In the genomic region with DNA sequence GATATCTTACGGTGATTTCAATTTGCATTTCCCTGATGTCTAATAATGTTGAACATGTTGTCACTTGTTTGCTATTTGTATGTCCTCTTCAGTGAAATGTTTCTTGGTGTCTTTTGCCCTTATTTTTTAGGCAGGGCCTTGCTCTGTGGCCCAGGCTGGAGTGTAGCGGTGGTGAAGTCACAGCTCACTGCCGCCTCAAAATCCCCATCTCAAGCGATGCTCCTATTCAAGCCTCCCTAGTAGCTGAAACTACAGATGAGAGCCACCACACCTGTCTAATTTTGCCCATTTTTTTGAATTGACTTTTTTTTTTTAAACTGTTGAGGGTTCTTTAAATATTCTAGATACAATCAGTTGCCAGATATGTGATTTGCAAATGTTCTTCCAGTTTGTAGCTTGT, we compare ENCODE assay signal across 18 cellular contexts. TPM values are rescaled to one million over a fixed set of nuclear protein-coding genes. Genes with fewer than 3 reads are reported as not detected.
DNase-seq lines count a peak whose midpoint lies in the region; ATAC-seq and TF ChIP-seq lines count a peak whose summit lies in the region.
"Had no signal": no experiment of that assay in that cellular context is flagged by ENCODE, and none has a peak within 500 bp of the region (broad histone marks: within the 10 kb centered on the region; RNA-seq: fewer than 3 reads in every experiment).

No MANE protein-coding gene starts in this region.

- peaks cover 0 to 35% of the 10 kb centered on the region in 2 donors for H3K4me1 ChIP-seq in right atrium auricular region
- H3K4me1 ChIP-seq in foreskin keratinocyte, result peaks cover 34% of the 10 kb centered on the region

- H3K27me3 ChIP-seq in right atrium auricular region (no peaks in the 10 kb centered on the region), foreskin keratinocyte (no peaks in the 10 kb centered on the region)
- H3K27me3 ChIP-seq: dorsolateral prefrontal cortex, upper lobe of left lung had no signal

- intact Hi-C loops in left ventricle myocardium superior (cut with micrococcal nuclease), result no loop called here

- no peak overlapping the region for H3K4me3 ChIP-seq in right atrium auricular region
- H3K4me3 ChIP-seq: dorsolateral prefrontal cortex, upper lobe of left lung had no signal

- no peaks in the 10 kb centered on the region for H3K36me3 ChIP-seq in right atrium auricular region

- TF ChIP-seq POLR2A in erythroblast (IDR thresholded peaks at IDR 0.05; ENCODE audit: low read length), result no peak

- ATAC-seq in left ventricle myocardium superior, result no peak
- peak; percentile 53 for ATAC-seq in HG03442 (IDR thresholded peaks at IDR 0.05; ENCODE audit: unreplicated experiment)
- ATAC-seq in foreskin keratinocyte, result peak; percentile 14
- ATAC-seq: activated CD8-positive, alpha-beta T cell treated with anti-CD3 and anti-CD28 coated beads, Interleukin-2, amount 10 ng/mL, durations not matched to agents 7 days and 5 days; activated naive CD8-positive, alpha-beta T cell treated with anti-CD3 and anti-CD28 coated beads, Interleukin-2, amount 50 U/mL, for 24 hours; CD8-positive, alpha-beta T cell; stimulated activated naive CD8-positive, alpha-beta T cell treated with anti-CD3 and anti-CD28 coated beads, Interleukin-15, Interleukin-2, amounts not matched to agents 100 U/mL and 50 U/mL, for 24 hours; T-helper 17 cell had no signal

- TF ChIP-seq CTCF in right atrium auricular region (IDR thresholded peaks at IDR 0.05) (no peak), foreskin keratinocyte (conservative IDR thresholded peaks at IDR 0.05) (no peak)

- H3K27ac ChIP-seq in right atrium auricular region, result no peak overlapping the region
- no peak overlapping the region for H3K27ac ChIP-seq in foreskin keratinocyte
- H3K27ac ChIP-seq: upper lobe of left lung had no signal

- H3K9me3 ChIP-seq in right atrium auricular region, result no peaks in the 10 kb centered on the region
- H3K9me3 ChIP-seq: upper lobe of left lung had no signal

- DNase-seq in right atrium auricular region (ENCODE audit: low spot score) (peak; percentile 7), left ventricle myocardium superior (no peak), foreskin keratinocyte (peak in 1 of 2 donors; percentile 25), NCI-H446 treated with DMSO at 0.1 percent for 48 hours (lab: John Stamatoyannopoulos, UW) (no peak), erythroblast (lab: John Stamatoyannopoulos, UW) (no peak), HUDEP-2 (lab: John Stamatoyannopoulos, UW; ENCODE audit: unreplicated experiment in 76 of 76) (no peak)
- no peak for DNase-seq in stimulated activated CD4-positive, alpha-beta T cell treated with anti-CD3 and anti-CD28 coated beads, Interleukin-15, amount 100 ng/mL, for 24 hours
- DNase-seq: activated CD4-positive, CD25-positive, alpha-beta regulatory T cell; activated CD8-positive, alpha-beta T cell treated with anti-CD3 and anti-CD28 coated beads, Interleukin-2, amount 10 ng/mL, durations not matched to agents 7 days and 5 days; activated naive CD8-positive, alpha-beta T cell treated with anti-CD3 and anti-CD28 coated beads, Interleukin-2, amount 50 U/mL, for 24 hours; CD8-positive, alpha-beta T cell; dorsolateral prefrontal cortex; NCI-H1436 treated with DMSO at 0.1 percent for 48 hours; SIG-M5; stimulated activated naive CD8-positive, alpha-beta T cell treated with anti-CD3 and anti-CD28 coated beads, Interleukin-15, Interleukin-2, amounts not matched to agents 100 U/mL and 50 U/mL, for 24 hours; T-helper 17 cell; upper lobe of left lung had no signal

RNA-seq across cellular contexts. Expression of a gene that starts 8.3 kb away (rescaled TPM):
- total RNA-seq in right atrium auricular region, result 10 to 100 TPM; 39.5 to 58.5 TPM
- 105 TPM for total RNA-seq in left ventricle myocardium superior
- total RNA-seq in foreskin keratinocyte, result 57.0 and 63.3 TPM in 2 replicates
- polyA plus RNA-seq in foreskin keratinocyte, result 34.0 and 36.4 TPM in 2 replicates
